In the genomic region with DNA sequence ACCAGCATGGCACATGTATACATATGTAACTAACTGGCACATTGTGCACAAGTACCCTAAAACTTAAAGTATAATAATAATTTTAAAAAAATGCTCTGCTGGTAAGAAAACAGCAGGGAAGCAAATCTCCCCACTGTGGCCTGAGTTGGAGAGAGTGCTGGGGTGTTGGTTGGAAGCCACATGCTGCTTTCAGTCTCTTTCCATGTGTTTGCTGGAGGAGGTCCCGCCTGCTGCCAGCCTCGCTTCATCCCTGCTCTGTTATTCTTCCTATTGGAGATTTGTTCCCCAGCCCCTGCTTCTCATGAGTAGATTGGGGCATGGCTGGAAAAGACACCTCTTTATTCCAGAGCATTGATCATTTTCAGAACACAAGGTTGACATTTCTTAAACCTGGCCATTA, we compare ENCODE assay signal across 33 cellular contexts.
"Had no signal": no experiment of that assay in that cellular context is flagged by ENCODE, and none has a peak within 500 bp of the region (broad histone marks: within the 10 kb centered on the region; RNA-seq: fewer than 3 reads in every experiment).

No MANE protein-coding gene starts in this region.

- H3K27ac ChIP-seq: adrenal gland, body of pancreas, breast epithelium, SJCRH30, SK-N-MC had no signal

- ATAC-seq: activated CD8-positive, alpha-beta T cell treated with anti-CD3 and anti-CD28 coated beads, Interleukin-2, amount 10 ng/mL, durations not matched to agents 7 days and 5 days; body of pancreas; PC-3 had no signal

- H3K27me3 ChIP-seq: adrenal gland, body of pancreas, breast epithelium, Peyer's patch, SJCRH30 had no signal

- DNase-seq: activated CD4-positive, alpha-beta T cell treated with anti-CD3 and anti-CD28 coated beads, Interleukin-2, amount 10 ng/mL, durations not matched to agents 24 days and 14 days; activated CD4-positive, alpha-beta T cell treated with anti-CD3 and anti-CD28 coated beads, Interleukin-2, amount 50 U/mL, for 48 hours; activated CD8-positive, alpha-beta T cell treated with anti-CD3 and anti-CD28 coated beads, Interleukin-2, amount 10 ng/mL, durations not matched to agents 7 days and 5 days; activated gamma-delta T cell; activated naive CD4-positive, alpha-beta T cell treated with Interleukin-2 at 50 U/mL for 16 hours; activated naive CD8-positive, alpha-beta T cell treated with anti-CD3 and anti-CD28 coated beads, Interleukin-2, amount 10 ng/mL, durations not matched to agents 7 days and 5 days; activated T-cell treated with anti-CD3 and anti-CD28 coated beads, Interleukin-2, amount 50 U/mL, for 24 hours; adrenal gland; body of pancreas; Kasumi-1; KG1; MM.1S; MV-4-11; NCI-H1092 treated with DMSO at 0.1 percent for 48 hours; NCI-H1417; NCI-H146; NCI-H187; NCI-H2029 treated with DMSO at 0.1 percent for 48 hours; NCI-H2107; NCI-H2171; NCI-H510A; NCI-H526; NCI-H748 treated with DMSO at 0.1 percent for 48 hours; NK-92 treated with Interleukin-12 subunit alpha and Interleukin-12 subunit beta, amount 100 ng/mL, for 24 hours; PC-3; RPMI8226; SJCRH30; T1000 had no signal

- H3K9me3 Mint-ChIP-seq: activated CD4-positive, alpha-beta T cell treated with anti-CD3 and anti-CD28 coated beads, Interleukin-2, amount 10 ng/mL, durations not matched to agents 24 days and 14 days; activated naive CD4-positive, alpha-beta T cell treated with anti-CD3 and anti-CD28 coated beads, Interleukin-2, amount 50 U/mL, for 24 hours; activated naive CD8-positive, alpha-beta T cell treated with anti-CD3 and anti-CD28 coated beads, Interleukin-2, amount 10 ng/mL, durations not matched to agents 7 days and 5 days; activated T-cell treated with anti-CD3 and anti-CD28 coated beads, Interleukin-2, amount 50 U/mL, for 24 hours; activated T-helper 2 cell treated with anti-CD3 and anti-CD28 coated beads, Interferon-gamma antibody, Interleukin-2, Interleukin-4, amounts not matched to agents 10 μg/mL and 5 μg/mL and 100 μg/mL, durations not matched to agents 14 hours and 24 hours and 36 hours had no signal

- H3K27me3 Mint-ChIP-seq: activated CD4-positive, alpha-beta T cell treated with anti-CD3 and anti-CD28 coated beads, Interleukin-2, amount 10 ng/mL, durations not matched to agents 24 days and 14 days; activated naive CD4-positive, alpha-beta T cell treated with anti-CD3 and anti-CD28 coated beads, Interleukin-2, amount 50 U/mL, for 24 hours; activated naive CD8-positive, alpha-beta T cell treated with anti-CD3 and anti-CD28 coated beads, Interleukin-2, amount 10 ng/mL, durations not matched to agents 7 days and 5 days; activated T-cell treated with anti-CD3 and anti-CD28 coated beads, Interleukin-2, amount 50 U/mL, for 24 hours had no signal

- H3K27ac Mint-ChIP-seq: activated CD4-positive, alpha-beta T cell treated with anti-CD3 and anti-CD28 coated beads, Interleukin-2, amount 10 ng/mL, durations not matched to agents 24 days and 14 days; activated CD8-positive, alpha-beta T cell treated with anti-CD3 and anti-CD28 coated beads, Interleukin-2, amount 10 ng/mL, durations not matched to agents 7 days and 5 days; activated naive CD4-positive, alpha-beta T cell treated with anti-CD3 and anti-CD28 coated beads, Interleukin-2, amount 50 U/mL, for 24 hours; activated naive CD8-positive, alpha-beta T cell treated with anti-CD3 and anti-CD28 coated beads, Interleukin-2, amount 10 ng/mL, durations not matched to agents 7 days and 5 days; activated T-cell treated with anti-CD3 and anti-CD28 coated beads, Interleukin-2, amount 50 U/mL, for 24 hours; activated T-helper 2 cell treated with anti-CD3 and anti-CD28 coated beads, Interferon-gamma antibody, Interleukin-2, Interleukin-4, amounts not matched to agents 10 μg/mL and 5 μg/mL and 100 μg/mL, durations not matched to agents 14 hours and 24 hours and 36 hours had no signal

- H3K4me1 ChIP-seq: adrenal gland, body of pancreas, breast epithelium, SJCRH30 had no signal

- H3K36me3 Mint-ChIP-seq: activated naive CD4-positive, alpha-beta T cell treated with anti-CD3 and anti-CD28 coated beads, Interleukin-2, amount 50 U/mL, for 24 hours; activated naive CD8-positive, alpha-beta T cell treated with anti-CD3 and anti-CD28 coated beads, Interleukin-2, amount 10 ng/mL, durations not matched to agents 7 days and 5 days had no signal

- H3K4me1 Mint-ChIP-seq: activated CD4-positive, alpha-beta T cell treated with anti-CD3 and anti-CD28 coated beads, Interleukin-2, amount 10 ng/mL, durations not matched to agents 24 days and 14 days; activated naive CD4-positive, alpha-beta T cell treated with anti-CD3 and anti-CD28 coated beads, Interleukin-2, amount 50 U/mL, for 24 hours; activated naive CD8-positive, alpha-beta T cell treated with anti-CD3 and anti-CD28 coated beads, Interleukin-2, amount 10 ng/mL, durations not matched to agents 7 days and 5 days had no signal

- H3K4me3 ChIP-seq: adrenal gland, body of pancreas, breast epithelium, Peyer's patch, SJCRH30, SK-N-MC had no signal

- H3K4me3 Mint-ChIP-seq: activated CD4-positive, alpha-beta T cell treated with anti-CD3 and anti-CD28 coated beads, Interleukin-2, amount 10 ng/mL, durations not matched to agents 24 days and 14 days; activated CD8-positive, alpha-beta T cell treated with anti-CD3 and anti-CD28 coated beads, Interleukin-2, amount 10 ng/mL, durations not matched to agents 7 days and 5 days; activated naive CD4-positive, alpha-beta T cell treated with anti-CD3 and anti-CD28 coated beads, Interleukin-2, amount 50 U/mL, for 24 hours; activated naive CD8-positive, alpha-beta T cell treated with anti-CD3 and anti-CD28 coated beads, Interleukin-2, amount 10 ng/mL, durations not matched to agents 7 days and 5 days; activated T-cell treated with anti-CD3 and anti-CD28 coated beads, Interleukin-2, amount 50 U/mL, for 24 hours had no signal

- H3K36me3 ChIP-seq: adrenal gland, breast epithelium, Peyer's patch, SJCRH30 had no signal

- H3K9me3 ChIP-seq: adrenal gland, body of pancreas, breast epithelium, Peyer's patch, SJCRH30 had no signal
